In genomic region chr7:56083150-56083785, GRCh38 we compare ENCODE assay signal across 10 cellular contexts. TPM values are rescaled to one million over a fixed set of nuclear protein-coding genes. Genes with fewer than 3 reads are reported as not detected.
DNase-seq lines count a peak whose midpoint lies in the region; ATAC-seq, FAIRE-seq and TF ChIP-seq lines count a peak whose summit lies in the region.
"Had no signal": no experiment of that assay in that cellular context is flagged by ENCODE, and none has a peak within 500 bp of the region (broad histone marks: within the 10 kb centered on the region; RNA-seq: fewer than 3 reads in every experiment).

No MANE protein-coding gene starts in this region.

- H3K27ac ChIP-seq in GM12878 (ENCODE audit: control insufficient read depth, insufficient read depth) (no peak overlapping the region), right lobe of liver (no peak overlapping the region), thyroid gland (no peak overlapping the region)

- no peaks in the 10 kb centered on the region for H3K79me2 ChIP-seq in GM12878 (ENCODE audit: control insufficient read depth, insufficient read depth, low read length)

- in situ Hi-C loops in GM12878 (cut with MboI), result no loop called here

- H3K27me3 ChIP-seq in GM12878 (replicated peaks in 1 of 2; ENCODE audit: control insufficient read depth in 2 of 2, insufficient read depth in 2 of 2, low read length in 1 of 2) (no peaks in the 10 kb centered on the region), right lobe of liver (no peaks in the 10 kb centered on the region), thyroid gland (no peaks in the 10 kb centered on the region)

- TF ChIP-seq EP300 in GM12878 (IDR thresholded peaks at IDR 0.05; ENCODE audit: borderline replicate concordance in 1 of 2, control insufficient read depth in 1 of 2, low read depth in 2 of 2, low read length in 2 of 2), result no peak

- H3K4me1 ChIP-seq in GM12878 (ENCODE audit: control insufficient read depth, insufficient read depth, low read length), result no peaks in the 10 kb centered on the region
- H3K4me1 ChIP-seq in right lobe of liver, result peaks cover 0 to 34% (median 13%) of the 10 kb centered on the region in 4 donors
- H3K4me1 ChIP-seq in thyroid gland, result peaks cover 17 to 20% of the 10 kb centered on the region in 2 donors

- no TSS peak for BruUV-seq in GM12878 (replicated peaks; lab: Mats Ljungman, UMichigan)

- TF ChIP-seq RAD21 in GM12878 (IDR thresholded peaks at IDR 0.05; ENCODE audit: insufficient read depth, low read depth, low read length), result no peak

- CTCF ChIA-PET in GM12878 (lab: Yijun Ruan, JAX), result no interaction called here

- H3K36me3 ChIP-seq in GM12878 (ENCODE audit: control insufficient read depth in 2 of 2, insufficient read depth in 2 of 2, low read length in 1 of 2) (peaks cover 0 to 1% of the 10 kb centered on the region in 2 experiments; a peak in 3 of 4 replicates), right lobe of liver (peaks cover 0 to 2% (median 0%) of the 10 kb centered on the region in 4 donors), thyroid gland (peaks cover 0 to 4% of the 10 kb centered on the region in 2 donors)

- TF ChIP-seq POLR2A in GM12878 (IDR thresholded peaks at IDR 0.05; ENCODE audit: low read depth, low read length), result peak; percentile 52
- no peak for TF ChIP-seq POLR2A in right lobe of liver (IDR thresholded peaks at IDR 0.05)
- TF ChIP-seq POLR2A in thyroid gland (IDR thresholded peaks at IDR 0.05), result no peak

- H3K9me3 ChIP-seq in GM12878 (replicated peaks; ENCODE audit: control insufficient read depth, insufficient read depth, low read length) (no peaks in the 10 kb centered on the region), right lobe of liver (no peaks in the 10 kb centered on the region), thyroid gland (no peaks in the 10 kb centered on the region)

- no peak overlapping the region for H3K4me3 ChIP-seq in GM12878
- H3K4me3 ChIP-seq in right lobe of liver, result no peak overlapping the region
- no peak overlapping the region for H3K4me3 ChIP-seq in thyroid gland (replicated peaks in 1 of 3)

- WGBS in GM12878 (ENCODE audit: insufficient coverage, insufficient replicate concordance, low lambda C conversion rate, missing lambda C conversion rate), result 84% methylated on average over 13 of the region's 13 CpGs
- 50% methylated on average over 8 of the region's 13 CpGs for WGBS in right lobe of liver (ENCODE audit: insufficient coverage, low coverage, low lambda C conversion rate, missing lambda C conversion rate)
- 27 to 31% methylated on average over 9 to 13 of the region's 13 CpGs for WGBS in thyroid gland, 2 donors

- no peaks in the 10 kb centered on the region for H4K20me1 ChIP-seq in GM12878 (ENCODE audit: control insufficient read depth, insufficient read depth)

- no peak overlapping the region for H2AFZ ChIP-seq in GM12878 (ENCODE audit: control insufficient read depth, low read depth, low read length)

- no peak for FAIRE-seq in GM12878 (lab: Jason Lieb, UNC)
- FAIRE-seq: A204.1 had no signal

- no peak overlapping the region for H3K9ac ChIP-seq in GM12878 (ENCODE audit: control insufficient read depth, insufficient read depth, low read length)

- H3K4me2 ChIP-seq in GM12878 (ENCODE audit: control insufficient read depth, insufficient read depth), result no peak overlapping the region

- ATAC-seq in GM12878, result no peak
- peak; percentile 15 to 51 (median 44) for ATAC-seq in right lobe of liver
- no peak for ATAC-seq in HG02571 (IDR thresholded peaks at IDR 0.05; ENCODE audit: unreplicated experiment)

- SMC1A ChIA-PET in GM12878 (lab: Charles Lee; ENCODE audit: uncharacterized antibody, unreplicated experiment), result no interaction called here

- DNase-seq in NCI-H345 (lab: John Stamatoyannopoulos, UW) (peak; percentile 45), NCI-H345 treated with DMSO at 0.1 percent for 48 hours (lab: John Stamatoyannopoulos, UW; ENCODE audit: unreplicated experiment) (no peak), GM12878 (ENCODE audit: low read depth, low spot score) (no peak), right lobe of liver (peak; percentile 52 to 85 (median 80)), thyroid gland (peak; percentile 89 to 93), NCI-H82 treated with DMSO at 0.1 percent for 48 hours (lab: John Stamatoyannopoulos, UW; ENCODE audit: unreplicated experiment) (no peak)
- no peak for DNase-seq in activated CD4-positive, alpha-beta T cell treated with anti-CD3 and anti-CD28 coated beads for 1 hour
- DNase-seq: RPMI8226 had no signal

- TF ChIP-seq CTCF in GM12878 (IDR thresholded peaks at IDR 0.05 in 2 of 3, conservative IDR thresholded peaks at IDR 0.05 in 1 of 3; ENCODE audit: control insufficient read depth in 2 of 3, extremely low read depth in 1 of 3, insufficient read depth in 1 of 3, low read depth in 3 of 3, low read length in 3 of 3), result no peak
- TF ChIP-seq CTCF in right lobe of liver (IDR thresholded peaks at IDR 0.05), result no peak
- no peak for TF ChIP-seq CTCF in thyroid gland (IDR thresholded peaks at IDR 0.05)

- POLR2A ChIA-PET in GM12878 (lab: Charles Lee), result no interaction called here

- intact Hi-C loops in GM12878 (cut with micrococcal nuclease; ENCODE audit: unreplicated experiment) (no loop called here), right lobe of liver (cut with DNase I) (no loop called here), thyroid gland (cut with DNase I) (no loop called here)

- RAD21 ChIA-PET in GM12878 (lab: Charles Lee; ENCODE audit: unreplicated experiment), result no interaction called here

RNA-seq across cellular contexts. Expression of gene PHKG1, which starts 9.5 kb away (rescaled TPM):
- 2.3 and 3.7 TPM in 2 replicates for total RNA-seq in GM12878 (2013; cell fraction: nucleolus; rRNA removed)
- total RNA-seq in GM12878 (2014; rRNA removed) (0.27 and 1.6 TPM in 2 replicates), GM12878 (2014; rRNA removed; fragmentation: Illumina TruSeq; extraction: Trizol) (0.45 and 1.1 TPM in 2 replicates), GM12878 (2021) (0.64 and 0.82 TPM in 2 replicates), right lobe of liver (1 to 10 TPM in 1 of 6 experiments, under 1 TPM in 4, not detected in 1; 0.12 to 1.6 (median 0.20) TPM), thyroid gland (1 to 10 TPM in 3 of 4 donors, under 1 TPM in 1; 0.78 to 3.5 (median 1.8) TPM)
- polyA plus RNA-seq in GM12878 (2011; ENCODE audit: low read depth), result 2.1 TPM
- polyA plus RNA-seq in GM12878 (2011; rRNA removed) (0.62 and 1.4 TPM in 2 replicates), GM12878 (2014; fragmentation: Illumina TruSeq; extraction: Trizol) (0.11 and 0.43 TPM in 2 replicates), GM12878 (2014; fragmentation: Nextera tagmentation; extraction: Ambion mirVana) (under 1 TPM; 0.08 to 0.09 TPM), GM12878 (2014; rRNA removed) (0.86 and 1.2 TPM in 2 replicates), GM12878 (2016; fragmentation: Nextera tagmentation; extraction: Ambion mirVana) (under 1 TPM; 0.15 to 0.31 TPM)
- polyA plus RNA-seq in GM12878 (2011; cell fraction: cytosol; rRNA removed), result 0.45 and 1.1 TPM in 2 replicates
- polyA plus RNA-seq in GM12878 (2011; cell fraction: nucleus; rRNA removed), result 4.9 and 6.0 TPM in 2 replicates
- 1.7 and 2.3 TPM in 2 replicates for polyA plus RNA-seq in GM12878 (2012)
- polyA minus RNA-seq in GM12878 (2011; rRNA and poly(A)+ RNA removed), result 0.67 and 1.5 TPM in 2 replicates
- not detected in 2 replicates for polyA minus RNA-seq in GM12878 (2011; cell fraction: cytosol; rRNA and poly(A)+ RNA removed)
- polyA minus RNA-seq in GM12878 (2011; cell fraction: nucleus; rRNA and poly(A)+ RNA removed), result 1.8 and 2.2 TPM in 2 replicates

RNA-seq across cellular contexts. Expression of gene SUMF2, which starts 19.2 kb away (rescaled TPM):
- 149 and 163 TPM in 2 replicates for total RNA-seq in GM12878 (2013; cell fraction: nucleolus; rRNA removed)
- total RNA-seq in GM12878 (2014; rRNA removed) (84.6 and 96.1 TPM in 2 replicates), GM12878 (2014; rRNA removed; fragmentation: Illumina TruSeq; extraction: Trizol) (70.8 and 72.4 TPM in 2 replicates), GM12878 (2021) (102 and 103 TPM in 2 replicates), right lobe of liver (10 to 100 TPM; 76.9 to 92.4 (median 86.5) TPM), thyroid gland (100 to 1,000 TPM; 119 to 170 (median 164) TPM)
- 42.2 TPM for polyA plus RNA-seq in GM12878 (2011; ENCODE audit: low read depth)
- polyA plus RNA-seq in GM12878 (2011; rRNA removed) (57.6 and 70.5 TPM in 2 replicates), GM12878 (2014; fragmentation: Illumina TruSeq; extraction: Trizol) (87.4 and 106 TPM in 2 replicates), GM12878 (2014; fragmentation: Nextera tagmentation; extraction: Ambion mirVana) (10 to 100 TPM; 39.9 to 62.4 TPM), GM12878 (2014; rRNA removed) (85.7 and 93.0 TPM in 2 replicates), GM12878 (2016; fragmentation: Nextera tagmentation; extraction: Ambion mirVana) (10 to 100 TPM; 67.7 to 72.6 TPM)
- polyA plus RNA-seq in GM12878 (2011; cell fraction: cytosol; rRNA removed), result 81.9 and 86.5 TPM in 2 replicates
- 170 and 178 TPM in 2 replicates for polyA plus RNA-seq in GM12878 (2011; cell fraction: nucleus; rRNA removed)
- polyA plus RNA-seq in GM12878 (2012), result 77.6 and 84.4 TPM in 2 replicates
- 53.3 and 94.2 TPM in 2 replicates for polyA minus RNA-seq in GM12878 (2011; rRNA and poly(A)+ RNA removed)
- 31.7 and 32.2 TPM in 2 replicates for polyA minus RNA-seq in GM12878 (2011; cell fraction: cytosol; rRNA and poly(A)+ RNA removed)
- 41.7 and 51.2 TPM in 2 replicates for polyA minus RNA-seq in GM12878 (2011; cell fraction: nucleus; rRNA and poly(A)+ RNA removed)

RNA-seq across cellular contexts. Expression of gene CHCHD2, which starts 23.0 kb away (rescaled TPM):
- total RNA-seq in GM12878 (2013; cell fraction: nucleolus; rRNA removed), result 52.5 and 59.8 TPM in 2 replicates
- total RNA-seq in GM12878 (2014; rRNA removed) (731 and 805 TPM in 2 replicates), GM12878 (2014; rRNA removed; fragmentation: Illumina TruSeq; extraction: Trizol) (354 and 377 TPM in 2 replicates), GM12878 (2021) (662 and 669 TPM in 2 replicates), right lobe of liver (100 to 1,000 TPM; 148 to 277 (median 174) TPM), thyroid gland (100 to 1,000 TPM; 347 to 507 (median 416) TPM)
- polyA plus RNA-seq in GM12878 (2011; ENCODE audit: low read depth), result 340 TPM
- polyA plus RNA-seq in GM12878 (2011; rRNA removed) (576 and 621 TPM in 2 replicates), GM12878 (2014; fragmentation: Illumina TruSeq; extraction: Trizol) (208 and 292 TPM in 2 replicates), GM12878 (2014; fragmentation: Nextera tagmentation; extraction: Ambion mirVana) (100 to 1,000 TPM in 1 of 2 experiments, 10 to 100 TPM in 1; 97.8 to 374 TPM), GM12878 (2014; rRNA removed) (678 and 750 TPM in 2 replicates), GM12878 (2016; fragmentation: Nextera tagmentation; extraction: Ambion mirVana) (1,000 to 10,000 TPM; 1,252 to 1,291 TPM)
- polyA plus RNA-seq in GM12878 (2011; cell fraction: cytosol; rRNA removed), result 558 and 721 TPM in 2 replicates
- 411 and 417 TPM in 2 replicates for polyA plus RNA-seq in GM12878 (2011; cell fraction: nucleus; rRNA removed)
- polyA plus RNA-seq in GM12878 (2012), result 502 and 538 TPM in 2 replicates
- polyA minus RNA-seq in GM12878 (2011; rRNA and poly(A)+ RNA removed), result 113 and 214 TPM in 2 replicates
- 112 and 138 TPM in 2 replicates for polyA minus RNA-seq in GM12878 (2011; cell fraction: cytosol; rRNA and poly(A)+ RNA removed)
- polyA minus RNA-seq in GM12878 (2011; cell fraction: nucleus; rRNA and poly(A)+ RNA removed), result 54.2 and 63.0 TPM in 2 replicates

RNA-seq across cellular contexts. Expression of gene CCT6A, which starts 31.7 kb away (rescaled TPM):
- 96.4 and 103 TPM in 2 replicates for total RNA-seq in GM12878 (2013; cell fraction: nucleolus; rRNA removed)
- total RNA-seq in GM12878 (2014; rRNA removed), result 263 and 264 TPM in 2 replicates
- total RNA-seq in GM12878 (2014; rRNA removed; fragmentation: Illumina TruSeq; extraction: Trizol), result 324 and 357 TPM in 2 replicates
- 202 and 206 TPM in 2 replicates for total RNA-seq in GM12878 (2021)
- 162 TPM for polyA plus RNA-seq in GM12878 (2011; ENCODE audit: low read depth)
- 346 and 392 TPM in 2 replicates for polyA plus RNA-seq in GM12878 (2011; rRNA removed)
- 129 and 184 TPM in 2 replicates for polyA plus RNA-seq in GM12878 (2011; cell fraction: cytosol; rRNA removed)
- polyA plus RNA-seq in GM12878 (2011; cell fraction: nucleus; rRNA removed), result 131 and 175 TPM in 2 replicates
- polyA plus RNA-seq in GM12878 (2012), result 121 and 132 TPM in 2 replicates
- 272 and 346 TPM in 2 replicates for polyA plus RNA-seq in GM12878 (2014; fragmentation: Illumina TruSeq; extraction: Trizol)
- polyA plus RNA-seq in GM12878 (2014; fragmentation: Nextera tagmentation; extraction: Ambion mirVana), result 100 to 1,000 TPM; 191 to 319 TPM
- 247 and 252 TPM in 2 replicates for polyA plus RNA-seq in GM12878 (2014; rRNA removed)
- polyA plus RNA-seq in GM12878 (2016; fragmentation: Nextera tagmentation; extraction: Ambion mirVana), result 100 to 1,000 TPM; 455 to 480 TPM
- polyA minus RNA-seq in GM12878 (2011; rRNA and poly(A)+ RNA removed), result 170 and 321 TPM in 2 replicates
- 57.2 and 72.0 TPM in 2 replicates for polyA minus RNA-seq in GM12878 (2011; cell fraction: cytosol; rRNA and poly(A)+ RNA removed)
- 42.2 and 64.6 TPM in 2 replicates for polyA minus RNA-seq in GM12878 (2011; cell fraction: nucleus; rRNA and poly(A)+ RNA removed)
- total RNA-seq in right lobe of liver, result 10 to 100 TPM; 24.5 to 88.7 (median 45.6) TPM
- 100 to 1,000 TPM in 3 of 4 donors, 10 to 100 TPM in 1; 88.7 to 147 (median 118) TPM for total RNA-seq in thyroid gland

RNA-seq across cellular contexts. Expression of gene PSPH, which starts 32.0 kb away (rescaled TPM):
- 6.6 and 6.8 TPM in 2 replicates for total RNA-seq in GM12878 (2013; cell fraction: nucleolus; rRNA removed)
- total RNA-seq in GM12878 (2014; rRNA removed), result 35.3 and 36.4 TPM in 2 replicates
- total RNA-seq in GM12878 (2014; rRNA removed; fragmentation: Illumina TruSeq; extraction: Trizol), result 20.1 and 21.2 TPM in 2 replicates
- total RNA-seq in GM12878 (2021), result 24.8 and 25.0 TPM in 2 replicates
- 7.9 TPM for polyA plus RNA-seq in GM12878 (2011; ENCODE audit: low read depth)
- 15.4 and 16.2 TPM in 2 replicates for polyA plus RNA-seq in GM12878 (2011; rRNA removed)
- polyA plus RNA-seq in GM12878 (2011; cell fraction: cytosol; rRNA removed), result 18.9 and 23.5 TPM in 2 replicates
- 6.8 and 9.3 TPM in 2 replicates for polyA plus RNA-seq in GM12878 (2011; cell fraction: nucleus; rRNA removed)
- polyA plus RNA-seq in GM12878 (2012), result 10.3 and 10.6 TPM in 2 replicates
- 9.1 and 23.0 TPM in 2 replicates for polyA plus RNA-seq in GM12878 (2014; fragmentation: Illumina TruSeq; extraction: Trizol)
- polyA plus RNA-seq in GM12878 (2014; fragmentation: Nextera tagmentation; extraction: Ambion mirVana), result 10 to 100 TPM in 1 of 2 experiments, 1 to 10 TPM in 1; 5.2 to 10.5 TPM
- 21.6 and 28.3 TPM in 2 replicates for polyA plus RNA-seq in GM12878 (2014; rRNA removed)
- 10 to 100 TPM; 24.8 to 26.1 TPM for polyA plus RNA-seq in GM12878 (2016; fragmentation: Nextera tagmentation; extraction: Ambion mirVana)
- polyA minus RNA-seq in GM12878 (2011; rRNA and poly(A)+ RNA removed), result 16.5 and 17.5 TPM in 2 replicates
- 9.1 and 14.1 TPM in 2 replicates for polyA minus RNA-seq in GM12878 (2011; cell fraction: cytosol; rRNA and poly(A)+ RNA removed)
- 8.2 and 17.2 TPM in 2 replicates for polyA minus RNA-seq in GM12878 (2011; cell fraction: nucleus; rRNA and poly(A)+ RNA removed)
- total RNA-seq in right lobe of liver, result 10 to 100 TPM in 3 of 6 experiments, 1 to 10 TPM in 3; 5.3 to 32.2 (median 9.7) TPM
- 10 to 100 TPM; 19.3 to 26.7 (median 23.3) TPM for total RNA-seq in thyroid gland

Comparison
In these comparisons a context has a peak if more than half of its experiments do, and no peak if none do; other contexts are left out.
1. DNase-seq: peak in NCI-H345 (single experiment), right lobe of liver (3 of 3) and thyroid gland (2 of 2); none in NCI-H345 treated with DMSO at 0.1 percent for 48 hours (single experiment), GM12878 (single experiment), activated CD4-positive, alpha-beta T cell treated with anti-CD3 and anti-CD28 coated beads for 1 hour (single experiment) and NCI-H82 treated with DMSO at 0.1 percent for 48 hours (single experiment).
2. ATAC-seq: peak in right lobe of liver (4 of 4); none in GM12878 (single experiment) and HG02571 (single experiment).